Comparison of ENCODE assay signal across 20 cellular contexts in the genomic region with DNA sequence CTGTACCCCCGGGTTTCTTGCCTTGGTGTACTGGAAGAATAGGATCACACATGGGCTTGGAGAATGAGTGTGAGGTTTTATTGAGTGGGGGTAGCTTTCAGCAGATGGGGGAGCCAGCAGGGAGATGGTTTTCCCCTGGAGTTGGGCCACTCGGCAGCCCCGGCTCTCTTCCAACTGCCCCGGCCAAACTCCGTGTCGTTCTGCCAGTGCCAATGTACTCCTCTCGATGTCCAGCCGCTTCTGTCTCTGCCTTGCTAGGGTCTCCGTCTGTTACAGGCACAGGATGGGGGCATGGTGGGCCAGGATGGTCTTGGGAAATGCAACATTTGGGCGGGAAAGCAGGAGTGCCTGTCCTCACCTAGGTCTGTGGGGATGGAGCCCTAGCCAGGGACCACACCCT.
"Had no signal": no experiment of that assay in that cellular context is flagged by ENCODE, and none has a peak within 500 bp of the region (broad histone marks: within the 10 kb centered on the region; RNA-seq: fewer than 3 reads in every experiment).

No MANE protein-coding gene starts in this region.

- H3K9me3 Mint-ChIP-seq: memory B cell, mesothelial cell of epicardium, nephron had no signal

- H3K36me3 Mint-ChIP-seq: memory B cell had no signal

- H3K4me1 ChIP-seq: heart left ventricle, left ventricle myocardium inferior, psoas muscle had no signal

- DNase-seq: effector CD4-positive, alpha-beta T cell; foreskin melanocyte; hippocampal formation; left ventricle myocardium inferior; lower lobe of right lung; psoas muscle; retina; stimulated activated CD4-positive, alpha-beta T cell treated with anti-CD3 and anti-CD28 coated beads, Interleukin-2, amount 100 ng/mL, for 24 hours; stimulated activated CD4-positive, alpha-beta T cell treated with anti-CD3 and anti-CD28 coated beads, Interleukin-4, amount 100 ng/mL, for 4 hours; stimulated activated naive CD4-positive, alpha-beta T cell; stomach; transverse colon had no signal

- H3K9me3 ChIP-seq: heart left ventricle, left ventricle myocardium inferior, lower lobe of right lung, neutrophil, psoas muscle, stomach, thoracic aorta, transverse colon had no signal

- H3K4me3 ChIP-seq: coronary artery, heart left ventricle, left ventricle myocardium inferior, lower lobe of right lung, psoas muscle, stomach, thoracic aorta, transverse colon had no signal

- H3K4me1 Mint-ChIP-seq: memory B cell, mesothelial cell of epicardium, nephron had no signal

- H3K27ac ChIP-seq: coronary artery, heart left ventricle, left ventricle myocardium inferior, lower lobe of right lung, neutrophil, psoas muscle, stomach, thoracic aorta, transverse colon had no signal

- H3K36me3 ChIP-seq: heart left ventricle, left ventricle myocardium inferior, lower lobe of right lung, neutrophil, thoracic aorta, transverse colon had no signal

- H3K27ac Mint-ChIP-seq: memory B cell, mesothelial cell of epicardium, nephron had no signal

- H3K27me3 ChIP-seq: heart left ventricle, stomach, transverse colon had no signal

- ATAC-seq: heart left ventricle, lower lobe of right lung, psoas muscle, sciatic nerve had no signal

- H3K4me3 Mint-ChIP-seq: memory B cell, mesothelial cell of epicardium, nephron had no signal
